24 cellular contexts compared by ENCODE assay signal in genomic region chr15:71669688-71670087, GRCh38.
"Had no signal": no experiment of that assay in that cellular context is flagged by ENCODE, and none has a peak within 500 bp of the region (broad histone marks: within the 10 kb centered on the region; RNA-seq: fewer than 3 reads in every experiment).

No MANE protein-coding gene starts in this region.

- DNase-seq: colonic mucosa; effector CD8-positive, alpha-beta T cell; endodermal cell; foreskin keratinocyte; heart left ventricle; kidney; left cardiac atrium; left ventricle myocardium superior; lower lobe of right lung; natural killer cell; sigmoid colon; stimulated activated CD4-positive, alpha-beta T cell treated with anti-CD3 and anti-CD28 coated beads, Interleukin-2, amount 100 ng/mL, for 24 hours; stimulated activated CD4-positive, alpha-beta T cell treated with anti-CD3 and anti-CD28 coated beads, Interleukin-4, amount 100 ng/mL, for 24 hours; stimulated activated naive CD8-positive, alpha-beta T cell treated with anti-CD3 and anti-CD28 coated beads, Interleukin-15, Interleukin-2, amounts not matched to agents 100 U/mL and 50 U/mL, for 24 hours; substantia nigra; testis; tibial artery had no signal

- H3K27ac ChIP-seq: colonic mucosa, epithelial cell of prostate, foreskin keratinocyte, gastroesophageal sphincter, heart left ventricle, hepatocyte, lower lobe of right lung, prostate gland, right atrium auricular region, sigmoid colon, testis, tibial artery had no signal

- ATAC-seq: esophagus mucosa; gastroesophageal sphincter; heart left ventricle; left ventricle myocardium superior; lower lobe of right lung; natural killer cell; stimulated activated memory B cell treated with anti-CD40 and anti-IgM and Interleukin-4, amounts not matched to agents 10 μg/mL and 1 μg/mL and 100 μg/mL, for 72 hours; stimulated activated naive CD8-positive, alpha-beta T cell treated with anti-CD3 and anti-CD28 coated beads, Interleukin-15, Interleukin-2, amounts not matched to agents 100 U/mL and 50 U/mL, for 24 hours had no signal
